ENCODE assay signal across 1 cellular context in the genomic region with DNA sequence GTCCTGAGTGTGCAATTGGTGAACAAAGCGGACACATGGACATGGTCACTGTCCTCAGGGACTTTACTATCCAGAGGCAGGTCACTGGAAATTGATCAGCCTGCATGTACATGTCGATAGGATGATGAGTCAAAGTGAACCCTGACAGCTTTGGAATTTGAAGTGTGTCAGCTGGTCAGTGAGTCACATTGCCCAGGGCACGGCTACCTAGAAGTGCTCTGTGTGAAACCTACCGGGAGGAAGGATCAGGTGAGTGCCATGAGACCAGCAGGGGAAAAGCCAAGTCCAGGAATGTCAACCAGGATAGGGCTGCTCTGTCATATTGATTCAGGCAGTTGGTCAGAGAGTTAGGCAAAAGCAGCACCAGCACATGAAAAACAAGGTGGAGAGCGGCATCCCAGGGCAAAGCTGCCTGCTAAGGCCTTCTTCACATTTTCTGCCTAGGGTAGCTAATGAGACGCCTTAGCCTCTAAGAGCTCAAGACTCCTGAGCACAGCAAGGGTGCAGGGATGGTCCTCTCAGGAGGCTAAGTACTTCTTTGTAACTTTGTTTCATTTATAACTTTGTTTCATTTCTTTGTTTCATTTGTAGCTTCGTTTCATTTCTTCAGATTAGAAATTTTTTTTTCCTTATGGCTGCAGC.
TF ChIP-seq lines count a peak whose summit lies in the region.

No MANE protein-coding gene starts in this region.

TF ChIP-seq in HCT116, 20 proteins besides CTCF, POLR2A, EP300 and RAD21 (continued from another document):
- TF ChIP-seq ELF1 (IDR thresholded peaks at IDR 0.05; ENCODE audit: borderline replicate concordance, low read depth) (no peak), SIN3A (IDR thresholded peaks at IDR 0.05; ENCODE audit: low read depth) (peak; percentile 97), YY1 (IDR thresholded peaks at IDR 0.05; ENCODE audit: extremely low read depth, insufficient replicate concordance, low read depth, low read length) (peak; percentile 28), CBX3 (IDR thresholded peaks at IDR 0.05; ENCODE audit: low read depth) (peak; percentile 94), SP1 (IDR thresholded peaks at IDR 0.05; ENCODE audit: low read depth) (peak; percentile 81), FOSL1 (IDR thresholded peaks at IDR 0.05; ENCODE audit: low read depth) (peak; percentile 89)
- TF ChIP-seq, protein P1, sequence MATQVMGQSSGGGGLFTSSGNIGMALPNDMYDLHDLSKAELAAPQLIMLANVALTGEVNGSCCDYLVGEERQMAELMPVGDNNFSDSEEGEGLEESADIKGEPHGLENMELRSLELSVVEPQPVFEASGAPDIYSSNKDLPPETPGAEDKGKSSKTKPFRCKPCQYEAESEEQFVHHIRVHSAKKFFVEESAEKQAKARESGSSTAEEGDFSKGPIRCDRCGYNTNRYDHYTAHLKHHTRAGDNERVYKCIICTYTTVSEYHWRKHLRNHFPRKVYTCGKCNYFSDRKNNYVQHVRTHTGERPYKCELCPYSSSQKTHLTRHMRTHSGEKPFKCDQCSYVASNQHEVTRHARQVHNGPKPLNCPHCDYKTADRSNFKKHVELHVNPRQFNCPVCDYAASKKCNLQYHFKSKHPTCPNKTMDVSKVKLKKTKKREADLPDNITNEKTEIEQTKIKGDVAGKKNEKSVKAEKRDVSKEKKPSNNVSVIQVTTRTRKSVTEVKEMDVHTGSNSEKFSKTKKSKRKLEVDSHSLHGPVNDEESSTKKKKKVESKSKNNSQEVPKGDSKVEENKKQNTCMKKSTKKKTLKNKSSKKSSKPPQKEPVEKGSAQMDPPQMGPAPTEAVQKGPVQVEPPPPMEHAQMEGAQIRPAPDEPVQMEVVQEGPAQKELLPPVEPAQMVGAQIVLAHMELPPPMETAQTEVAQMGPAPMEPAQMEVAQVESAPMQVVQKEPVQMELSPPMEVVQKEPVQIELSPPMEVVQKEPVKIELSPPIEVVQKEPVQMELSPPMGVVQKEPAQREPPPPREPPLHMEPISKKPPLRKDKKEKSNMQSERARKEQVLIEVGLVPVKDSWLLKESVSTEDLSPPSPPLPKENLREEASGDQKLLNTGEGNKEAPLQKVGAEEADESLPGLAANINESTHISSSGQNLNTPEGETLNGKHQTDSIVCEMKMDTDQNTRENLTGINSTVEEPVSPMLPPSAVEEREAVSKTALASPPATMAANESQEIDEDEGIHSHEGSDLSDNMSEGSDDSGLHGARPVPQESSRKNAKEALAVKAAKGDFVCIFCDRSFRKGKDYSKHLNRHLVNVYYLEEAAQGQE (IDR thresholded peaks at IDR 0.05; ENCODE audit: low read depth): no peak
